ENCODE assay signal across 1 cellular context in the genomic region with DNA sequence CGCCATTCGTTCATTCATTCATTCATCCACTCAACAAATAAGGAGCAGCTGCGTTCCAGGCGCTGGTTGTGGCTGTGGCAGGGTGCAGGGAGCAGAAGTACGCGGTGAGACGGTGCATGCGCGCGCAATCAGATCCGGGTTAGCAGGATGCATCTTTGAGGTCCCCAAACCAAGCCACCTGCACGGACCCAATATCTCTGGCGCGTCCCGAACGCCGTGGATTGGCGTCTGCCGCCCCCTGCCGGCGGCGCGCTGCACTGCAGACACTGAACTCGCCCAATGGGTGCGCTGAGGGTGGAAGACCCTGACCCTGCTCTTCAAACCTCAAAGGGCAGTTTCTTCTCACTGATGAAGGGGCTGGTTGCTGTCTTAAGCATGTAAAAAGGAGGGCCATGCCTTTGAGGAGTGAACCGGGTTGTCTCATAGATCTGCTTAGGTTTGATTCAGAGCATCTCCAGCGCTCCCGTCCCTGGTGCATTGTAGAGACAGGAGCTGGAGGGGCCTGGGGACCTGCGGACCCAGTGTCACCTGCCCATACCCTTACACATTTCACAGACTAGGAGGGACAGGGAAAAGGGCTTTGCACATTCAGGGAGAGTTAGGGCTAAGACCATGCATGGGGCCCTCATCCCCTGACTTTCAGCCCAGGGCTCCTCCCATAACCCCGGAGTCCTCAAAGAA.
TF ChIP-seq lines count a peak whose summit lies in the region.

No MANE protein-coding gene starts in this region.

TF ChIP-seq in GM23338, 12 proteins besides CTCF, POLR2A, EP300 and RAD21 (continued from another document):
- TF ChIP-seq ZNF462 (CRISPR knock-in tag; IDR thresholded peaks at IDR 0.05) = no peak
